30 cellular contexts compared by ENCODE assay signal in genomic region chr13:41590122-41590521, GRCh38.
DNase-seq lines count a peak whose midpoint lies in the region; ATAC-seq, FAIRE-seq and TF ChIP-seq lines count a peak whose summit lies in the region.
"Had no signal": no experiment of that assay in that cellular context is flagged by ENCODE, and none has a peak within 500 bp of the region (broad histone marks: within the 10 kb centered on the region; RNA-seq: fewer than 3 reads in every experiment).

No MANE protein-coding gene starts in this region.

- peaks cover 8% of the 10 kb centered on the region for H3K36me3 ChIP-seq in CD4-positive, CD25-positive, alpha-beta regulatory T cell (ENCODE audit: control insufficient read depth, insufficient read depth, low read length)
- H3K36me3 ChIP-seq in bronchial epithelial cell (ENCODE audit: control insufficient read depth, insufficient read depth, low read length), result no peaks in the 10 kb centered on the region
- no peaks in the 10 kb centered on the region for H3K36me3 ChIP-seq in mesendoderm (ENCODE audit: control insufficient read depth, insufficient read depth, low read length)
- H3K36me3 ChIP-seq: brain microvascular endothelial cell, colonic mucosa had no signal

- ATAC-seq in CD4-positive, CD25-positive, alpha-beta regulatory T cell (ENCODE audit: low read depth in 2 of 2), result no peak
- no peak for ATAC-seq in stimulated activated naive CD8-positive, alpha-beta T cell treated with anti-CD3 and anti-CD28 coated beads, Interleukin-15, Interleukin-2, amounts not matched to agents 100 U/mL and 50 U/mL, for 24 hours
- no peak for ATAC-seq in HG03095 (IDR thresholded peaks at IDR 0.05; ENCODE audit: unreplicated experiment)
- no peak for ATAC-seq in effector memory CD8-positive, alpha-beta T cell (replicated peaks)
- ATAC-seq: left ventricle myocardium superior; mucosa of descending colon; stimulated activated naive B cell treated with anti-CD40 and anti-IgM and Interleukin-4, amounts not matched to agents 10 μg/mL and 1 μg/mL and 100 μg/mL, for 72 hours had no signal

- H3K27ac ChIP-seq in CD4-positive, CD25-positive, alpha-beta regulatory T cell (ENCODE audit: insufficient read depth, low read length, poor library complexity, severe bottlenecking), result no peak overlapping the region
- no peak overlapping the region for H3K27ac ChIP-seq in mesendoderm (ENCODE audit: low read depth, low read length)
- H3K27ac ChIP-seq: C4-2B, colonic mucosa, hepatocyte, Peyer's patch, thyroid gland had no signal

- peak overlapping the region; percentile 34 for H3K23ac ChIP-seq in mesendoderm (ENCODE audit: low read length)

- no peak for TF ChIP-seq CTCF in bronchial epithelial cell (IDR thresholded peaks at IDR 0.05; ENCODE audit: insufficient read depth, low read length, severe bottlenecking)

- FAIRE-seq in bronchial epithelial cell (lab: Jason Lieb, UNC), result no peak
- FAIRE-seq: HTR-8/SVneo had no signal

- H3K56ac ChIP-seq in mesendoderm (ENCODE audit: low read length), result no peak overlapping the region

- peak overlapping the region; percentile 21 to 70 (median 58) for H3K27ac Mint-ChIP-seq in CD4-positive, CD25-positive, alpha-beta regulatory T cell
- H3K27ac Mint-ChIP-seq in effector memory CD8-positive, alpha-beta T cell, result peak overlapping the region in 1 of 2 donors; percentile 30
- H3K27ac Mint-ChIP-seq: progenitor cell of endocrine pancreas; stimulated activated naive B cell treated with anti-CD40 and anti-IgM and Interleukin-4, amounts not matched to agents 10 μg/mL and 1 μg/mL and 100 μg/mL, for 72 hours; T-helper 2 cell treated with Interferon-gamma antibody and Interleukin-4, amounts not matched to agents 5 μg/mL and 100 μg/mL, for 36 hours had no signal

- no peaks in the 10 kb centered on the region for H3K27me3 ChIP-seq in CD4-positive, CD25-positive, alpha-beta regulatory T cell (ENCODE audit: control insufficient read depth, insufficient read depth, low read length)
- H3K27me3 ChIP-seq in bronchial epithelial cell (ENCODE audit: control insufficient read depth, insufficient read depth, low read length) (no peaks in the 10 kb centered on the region), mesendoderm (ENCODE audit: insufficient read depth, low read length, poor library complexity) (no peaks in the 10 kb centered on the region)
- H3K27me3 ChIP-seq: brain microvascular endothelial cell, colonic mucosa, foreskin keratinocyte, hepatocyte, Peyer's patch, thyroid gland had no signal

- H4K8ac ChIP-seq in mesendoderm (ENCODE audit: low read depth, low read length), result no peak overlapping the region

- H3K79me1 ChIP-seq in mesendoderm (ENCODE audit: low read length), result no peaks in the 10 kb centered on the region

- no peak for DNase-seq in CD4-positive, CD25-positive, alpha-beta regulatory T cell
- peak; percentile 35 for DNase-seq in M059J (ENCODE audit: low read depth)
- peak; percentile 42 for DNase-seq in bronchial epithelial cell (ENCODE audit: low read depth)
- no peak for DNase-seq in mesendoderm
- no peak for DNase-seq in NCI-H2029 treated with DMSO at 0.1 percent for 48 hours (lab: John Stamatoyannopoulos, UW)
- DNase-seq in stimulated activated naive CD8-positive, alpha-beta T cell treated with anti-CD3 and anti-CD28 coated beads, Interleukin-15, Interleukin-2, amounts not matched to agents 100 U/mL and 50 U/mL, for 24 hours, result no peak
- DNase-seq in effector memory CD8-positive, alpha-beta T cell, result no peak
- DNase-seq: activated CD4-positive, alpha-beta T cell treated with anti-CD3 and anti-CD28 coated beads, Interleukin-2, amount 50 U/mL, for 1 hour; activated CD8-positive, alpha-beta memory T cell treated with anti-CD3 and anti-CD28 coated beads, Interleukin-2, amount 50 U/mL, for 4 hours; activated effector memory CD4-positive, alpha-beta T cell treated with Interleukin-2 at 50 U/mL for 16 hours; brain microvascular endothelial cell; colonic mucosa; H7; Kasumi-1; left ventricle myocardium superior; mucosa of descending colon; NCI-H1092 treated with DMSO at 0.1 percent for 48 hours; NCI-H1930; Peyer's patch; stimulated activated CD4-positive, alpha-beta T cell treated with anti-CD3 and anti-CD28 coated beads, Interleukin-1b, Interleukin-23, amount 100 ng/mL, for 48 hours; stimulated activated naive B cell treated with anti-CD40 and anti-IgM and Interleukin-4, amounts not matched to agents 10 μg/mL and 1 μg/mL and 100 μg/mL, for 72 hours; thyroid gland had no signal

- peaks cover 42% of the 10 kb centered on the region for H3K36me3 Mint-ChIP-seq in CD4-positive, CD25-positive, alpha-beta regulatory T cell
- peaks cover 7% of the 10 kb centered on the region for H3K36me3 Mint-ChIP-seq in effector memory CD8-positive, alpha-beta T cell (ENCODE audit: insufficient read depth)

- no peak overlapping the region for H3K18ac ChIP-seq in mesendoderm (ENCODE audit: low read length)

- no peak overlapping the region for H4K5ac ChIP-seq in mesendoderm (ENCODE audit: low read length)

- H3K4me3 Mint-ChIP-seq in CD4-positive, CD25-positive, alpha-beta regulatory T cell, result no peak overlapping the region
- H3K4me3 Mint-ChIP-seq in effector memory CD8-positive, alpha-beta T cell, result no peak overlapping the region
- H3K4me3 Mint-ChIP-seq: neural crest cell; stimulated activated naive B cell treated with anti-CD40 and anti-IgM and Interleukin-4, amounts not matched to agents 10 μg/mL and 1 μg/mL and 100 μg/mL, for 72 hours; T-helper 2 cell treated with Interferon-gamma antibody and Interleukin-4, amounts not matched to agents 5 μg/mL and 100 μg/mL, for 36 hours had no signal

- no peak overlapping the region for H2AK5ac ChIP-seq in mesendoderm (ENCODE audit: low read length)

- peaks cover 0 to 9% (median 6%) of the 10 kb centered on the region in 4 donors for H3K4me1 Mint-ChIP-seq in CD4-positive, CD25-positive, alpha-beta regulatory T cell
- H3K4me1 Mint-ChIP-seq in effector memory CD8-positive, alpha-beta T cell (ENCODE audit: low read depth in 2 of 2), result no peaks in the 10 kb centered on the region
- H3K4me1 Mint-ChIP-seq: neural crest cell had no signal

- no peaks in the 10 kb centered on the region for H3K27me3 Mint-ChIP-seq in CD4-positive, CD25-positive, alpha-beta regulatory T cell
- no peaks in the 10 kb centered on the region for H3K27me3 Mint-ChIP-seq in effector memory CD8-positive, alpha-beta T cell
- H3K27me3 Mint-ChIP-seq: progenitor cell of endocrine pancreas; stimulated activated naive B cell treated with anti-CD40 and anti-IgM and Interleukin-4, amounts not matched to agents 10 μg/mL and 1 μg/mL and 100 μg/mL, for 72 hours had no signal

- no peaks in the 10 kb centered on the region for H3K9me3 Mint-ChIP-seq in CD4-positive, CD25-positive, alpha-beta regulatory T cell
- H3K9me3 Mint-ChIP-seq in effector memory CD8-positive, alpha-beta T cell, result no peaks in the 10 kb centered on the region
- H3K9me3 Mint-ChIP-seq: neural crest cell; stimulated activated naive B cell treated with anti-CD40 and anti-IgM and Interleukin-4, amounts not matched to agents 10 μg/mL and 1 μg/mL and 100 μg/mL, for 72 hours; T-helper 2 cell treated with Interferon-gamma antibody and Interleukin-4, amounts not matched to agents 5 μg/mL and 100 μg/mL, for 36 hours had no signal

- no peaks in the 10 kb centered on the region for H3K9me3 ChIP-seq in CD4-positive, CD25-positive, alpha-beta regulatory T cell (ENCODE audit: control insufficient read depth in 2 of 2, low read length in 2 of 2)
- H3K9me3 ChIP-seq: colonic mucosa, mucosa of descending colon, Peyer's patch, thyroid gland had no signal

- H2BK15ac ChIP-seq in mesendoderm (replicated peaks; ENCODE audit: low read depth), result no peak overlapping the region

- H3K9ac ChIP-seq in mesendoderm (ENCODE audit: low read length), result no peak overlapping the region

- no peak overlapping the region for H3K4me3 ChIP-seq in CD4-positive, CD25-positive, alpha-beta regulatory T cell (ENCODE audit: low read depth, low read length)
- H3K4me3 ChIP-seq in bronchial epithelial cell (ENCODE audit: low read depth, low read length), result no peak overlapping the region
- no peak overlapping the region for H3K4me3 ChIP-seq in mesendoderm (ENCODE audit: low read length)
- H3K4me3 ChIP-seq: colonic mucosa, hepatocyte, mucosa of descending colon, Peyer's patch, thyroid gland had no signal

- no peaks in the 10 kb centered on the region for H3K79me2 ChIP-seq in mesendoderm (ENCODE audit: control insufficient read depth, insufficient read depth, low read length)
- H3K79me2 ChIP-seq: hepatocyte had no signal

- no peak overlapping the region for H3K4me2 ChIP-seq in mesendoderm (ENCODE audit: low read length)
- H3K4me2 ChIP-seq: hepatocyte had no signal

- no peak overlapping the region for H3K4ac ChIP-seq in mesendoderm (ENCODE audit: low read depth, low read length)

- H3K4me1 ChIP-seq in CD4-positive, CD25-positive, alpha-beta regulatory T cell (ENCODE audit: control insufficient read depth, insufficient read depth, low read length, poor library complexity, severe bottlenecking), result no peaks in the 10 kb centered on the region
- no peaks in the 10 kb centered on the region for H3K4me1 ChIP-seq in mesendoderm (ENCODE audit: control insufficient read depth, low read depth, low read length)
- H3K4me1 ChIP-seq: colonic mucosa, Peyer's patch had no signal

- H2BK120ac ChIP-seq in mesendoderm (ENCODE audit: low read depth, low read length), result no peak overlapping the region

- H2BK5ac ChIP-seq in mesendoderm (ENCODE audit: low read length), result no peak overlapping the region

Comparison
In these comparisons a context has a peak if more than half of its experiments do, and no peak if none do; other contexts are left out.
1. DNase-seq: peak in M059J (single experiment) and bronchial epithelial cell (single experiment); none in CD4-positive, CD25-positive, alpha-beta regulatory T cell (0 of 3), mesendoderm (single experiment), NCI-H2029 treated with DMSO at 0.1 percent for 48 hours (single experiment), stimulated activated naive CD8-positive, alpha-beta T cell treated with anti-CD3 and anti-CD28 coated beads, Interleukin-15, Interleukin-2, amounts not matched to agents 100 U/mL and 50 U/mL, for 24 hours (single experiment) and effector memory CD8-positive, alpha-beta T cell (0 of 3).